In genomic region chr5:153896701-153897100, GRCh38 we compare ENCODE assay signal across 8 cellular contexts.
DNase-seq lines count a peak whose midpoint lies in the region; ATAC-seq and TF ChIP-seq lines count a peak whose summit lies in the region.

No MANE protein-coding gene starts in this region.

- no peak overlapping the region for H3K27ac ChIP-seq in heart right ventricle

- no peak for TF ChIP-seq CTCF in heart right ventricle (IDR thresholded peaks at IDR 0.05)

- no peaks in the 10 kb centered on the region for H3K9me3 ChIP-seq in heart right ventricle

- no peaks in the 10 kb centered on the region for H3K4me1 ChIP-seq in heart right ventricle

- peak in 5 of 8 donors; percentile 34 to 47 (median 45) for ATAC-seq in heart right ventricle
- peak; percentile 97 for ATAC-seq in HG03064 (IDR thresholded peaks at IDR 0.05; ENCODE audit: low read depth, unreplicated experiment)
- ATAC-seq in memory B cell (ENCODE audit: low read depth) = peak; percentile 42

- no peak overlapping the region for H3K27ac Mint-ChIP-seq in memory B cell

- no peaks in the 10 kb centered on the region for H3K27me3 Mint-ChIP-seq in memory B cell

- no peaks in the 10 kb centered on the region for H3K9me3 Mint-ChIP-seq in memory B cell

- H3K27me3 ChIP-seq in heart right ventricle = no peaks in the 10 kb centered on the region

- intact Hi-C loops in heart right ventricle (cut with DNase I) (no loop called here), cardiac septum (cut with DNase I) (no loop called here)

- H3K36me3 ChIP-seq in heart right ventricle = no peaks in the 10 kb centered on the region

- H3K4me3 Mint-ChIP-seq in memory B cell = no peak overlapping the region

- H3K4me3 ChIP-seq in heart right ventricle = no peak overlapping the region

- no peaks in the 10 kb centered on the region for H3K36me3 Mint-ChIP-seq in memory B cell

- peaks cover 3% of the 10 kb centered on the region for H3K4me1 Mint-ChIP-seq in memory B cell

- DNase-seq in heart right ventricle = no peak
- no peak for DNase-seq in cardiac septum (ENCODE audit: low spot score)
- DNase-seq in NCI-H69 (lab: John Stamatoyannopoulos, UW) = peak; percentile 94
- no peak for DNase-seq in memory B cell (ENCODE audit: low spot score in 2 of 2)
- DNase-seq in epidermal melanocyte (ENCODE audit: insufficient read length, low spot score) = no peak
- DNase-seq in SHP77 (lab: John Stamatoyannopoulos, UW) = no peak
- DNase-seq in HuH-7 (ENCODE audit: low spot score) = no peak

Comparison
In these comparisons a context has a peak if more than half of its experiments do, and no peak if none do; other contexts are left out.
1. ATAC-seq: peak in every context shown above with its lines; median percentile 97 in HG03064; 45 in heart right ventricle; 42 in memory B cell.